ENCODE assay signal across 15 cellular contexts in genomic region chr1:36456391-36456928, GRCh38. TPM values are rescaled to one million over a fixed set of nuclear protein-coding genes. Genes with fewer than 3 reads are reported as not detected.
"Had no signal": no experiment of that assay in that cellular context is flagged by ENCODE, and none has a peak within 500 bp of the region (broad histone marks: within the 10 kb centered on the region; RNA-seq: fewer than 3 reads in every experiment).

No MANE protein-coding gene starts in this region.

- H3K36me3 ChIP-seq: ovary, uterus had no signal

- H3K4me3 ChIP-seq: esophagus muscularis mucosa, ovary, uterus had no signal

- H3K27ac ChIP-seq: brain microvascular endothelial cell, esophagus muscularis mucosa, ovary, uterus had no signal

- H3K27me3 ChIP-seq: brain microvascular endothelial cell, esophagus muscularis mucosa, ovary, uterus had no signal

- DNase-seq: activated naive CD4-positive, alpha-beta T cell; activated T-cell treated with anti-CD3 and anti-CD28 coated beads, Interleukin-2, amount 50 U/mL, for 48 hours; amygdala; brain microvascular endothelial cell; hypothalamus; kidney glomerular epithelial cell; mesendoderm; stimulated activated CD4-positive, alpha-beta T cell treated with anti-CD3 and anti-CD28 coated beads, Interleukin-4, amount 100 ng/mL, for 1 hour; stimulated activated CD8-positive, alpha-beta memory T cell treated with anti-CD3 and anti-CD28 coated beads, Interleukin-4, amount 100 ng/mL, for 48 hours; uterus had no signal

- H3K9me3 Mint-ChIP-seq: neural crest cell had no signal

- H3K4me3 Mint-ChIP-seq: neural crest cell had no signal

- H3K9me3 ChIP-seq: esophagus muscularis mucosa, ovary, uterus had no signal

- H3K4me1 ChIP-seq: uterus had no signal

RNA-seq across cellular contexts. Expression of gene CSF3R, which starts 26.3 kb away (rescaled TPM):
- total RNA-seq: activated CD8-positive, alpha-beta memory T cell treated with anti-CD3 and anti-CD28 coated beads for 36 hours; fibroblast of villous mesenchyme; neural crest cell had no signal
